Comparison of ENCODE assay signal across 20 cellular contexts in genomic region chr13:103935117-103935516, GRCh38.
"Had no signal": no experiment of that assay in that cellular context is flagged by ENCODE, and none has a peak within 500 bp of the region (broad histone marks: within the 10 kb centered on the region; RNA-seq: fewer than 3 reads in every experiment).

No MANE protein-coding gene starts in this region.

- H3K36me3 ChIP-seq: ascending aorta, WERI-Rb-1 had no signal

- H3K9me3 ChIP-seq: ascending aorta, body of pancreas had no signal

- H3K4me3 ChIP-seq: ascending aorta, body of pancreas, coronary artery had no signal

- H3K27ac ChIP-seq: ascending aorta, body of pancreas, coronary artery, WERI-Rb-1 had no signal

- DNase-seq: activated CD4-positive, alpha-beta T cell treated with anti-CD3 and anti-CD28 coated beads for 4 hours; activated CD8-positive, alpha-beta memory T cell treated with anti-CD3 and anti-CD28 coated beads, Interleukin-2, amount 50 U/mL, for 4 hours; activated CD8-positive, alpha-beta T cell treated with anti-CD3 and anti-CD28 coated beads for 36 hours; activated naive CD4-positive, alpha-beta T cell treated with anti-CD3 and anti-CD28 coated beads, Interleukin-2, amount 50 U/mL, for 16 hours; activated naive CD8-positive, alpha-beta T cell treated with anti-CD3 and anti-CD28 coated beads, Interleukin-2, amount 10 ng/mL, durations not matched to agents 7 days and 5 days; body of pancreas; central memory CD4-positive, alpha-beta T cell; NCI-H1048; NCI-H146; NCI-H187 treated with DMSO at 0.1 percent for 48 hours; NCI-H2081 treated with DMSO at 0.1 percent for 48 hours; NCI-H446; NCI-H524; PC-3; SHP77 treated with DMSO at 0.1 percent for 48 hours; T-helper 1 cell; WERI-Rb-1 had no signal

- H3K4me1 ChIP-seq: ascending aorta, body of pancreas had no signal

- ATAC-seq: activated CD4-positive, CD25-positive, alpha-beta regulatory T cell treated with anti-CD3 and anti-CD28 coated beads, Interleukin-2, amount 50 U/mL, for 24 hours; activated CD8-positive, alpha-beta T cell treated with anti-CD3 and anti-CD28 coated beads for 36 hours; body of pancreas; PC-3 had no signal

- H3K27me3 ChIP-seq: ascending aorta, body of pancreas had no signal
